Comparison of ENCODE assay signal across 29 cellular contexts in the genomic region with DNA sequence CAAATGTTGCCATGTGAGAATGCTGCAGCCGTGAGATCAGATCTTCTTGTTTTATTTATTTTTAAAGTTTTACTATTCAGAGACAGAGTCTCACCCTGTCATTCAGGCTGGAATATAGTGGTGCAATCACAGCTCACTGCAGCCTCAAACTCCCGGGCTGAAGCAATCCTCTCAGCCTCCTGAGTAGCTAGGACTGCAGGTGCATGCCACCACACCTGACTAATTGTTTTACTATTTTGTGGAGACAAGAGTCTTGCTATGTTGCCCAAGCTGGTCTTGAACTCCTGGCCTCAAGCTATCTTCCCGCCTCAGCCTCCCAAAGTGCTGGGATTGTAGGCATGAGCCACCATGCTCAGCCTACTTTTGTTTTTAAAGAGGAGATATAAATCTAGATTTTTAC. TPM values are rescaled to one million over a fixed set of nuclear protein-coding genes. Genes with fewer than 3 reads are reported as not detected.
"Had no signal": no experiment of that assay in that cellular context is flagged by ENCODE, and none has a peak within 500 bp of the region (broad histone marks: within the 10 kb centered on the region; RNA-seq: fewer than 3 reads in every experiment).

No MANE protein-coding gene starts in this region.

- H3K9me3 ChIP-seq: colonic mucosa, esophagus muscularis mucosa, esophagus squamous epithelium, gastrocnemius medialis, gastroesophageal sphincter, heart left ventricle, heart right ventricle had no signal

- FAIRE-seq: colon, endometrium, endothelial cell of umbilical vein, frontal cortex had no signal

- H3K36me3 ChIP-seq: colonic mucosa, esophagus muscularis mucosa, esophagus squamous epithelium, gastrocnemius medialis, gastroesophageal sphincter, heart left ventricle, heart right ventricle had no signal

- H3K4me1 ChIP-seq: colonic mucosa, esophagus muscularis mucosa, gastrocnemius medialis, gastroesophageal sphincter, heart right ventricle had no signal

- H3K27ac ChIP-seq: colonic mucosa, coronary artery, dorsolateral prefrontal cortex, epithelial cell of prostate, esophagus muscularis mucosa, esophagus squamous epithelium, gastrocnemius medialis, gastroesophageal sphincter, heart left ventricle, heart right ventricle had no signal

- H3K4me3 ChIP-seq: colonic mucosa, coronary artery, dorsolateral prefrontal cortex, esophagus muscularis mucosa, esophagus squamous epithelium, gastrocnemius medialis, gastroesophageal sphincter, heart left ventricle, heart right ventricle had no signal

- H3K27me3 ChIP-seq: colonic mucosa, esophagus squamous epithelium, gastrocnemius medialis, heart left ventricle had no signal

- DNase-seq: colonic mucosa; cortex of kidney; dermis blood vessel endothelial cell; dorsolateral prefrontal cortex; effector CD4-positive, alpha-beta T cell; effector CD8-positive, alpha-beta T cell; effector memory CD4-positive, alpha-beta T cell; effector memory CD8-positive, alpha-beta T cell; endodermal cell; erythroblast; esophagus squamous epithelium; foreskin melanocyte; gastrocnemius medialis; glutamatergic neuron; head of caudate nucleus; heart left ventricle; heart right ventricle had no signal

- ATAC-seq: effector memory CD8-positive, alpha-beta T cell; esophagus mucosa; gastrocnemius medialis; gastroesophageal sphincter; heart left ventricle; heart right ventricle had no signal

RNA-seq across cellular contexts. Expression of gene CAGE1, which starts 54.0 kb away (rescaled TPM):
- total RNA-seq: colonic mucosa, endothelial cell of umbilical vein, epithelial cell of proximal tubule, esophagus muscularis mucosa, frontal cortex, gastrocnemius medialis, gastroesophageal sphincter, glomerular endothelial cell had no signal
- polyA plus RNA-seq: endothelial cell of umbilical vein, fibroblast of lung, heart left ventricle, heart right ventricle had no signal
